Comparison of ENCODE assay signal across 8 cellular contexts in genomic region chr16:56193951-56194726, GRCh38. TPM values are rescaled to one million over a fixed set of nuclear protein-coding genes. Genes with fewer than 3 reads are reported as not detected.
DNase-seq lines count a peak whose midpoint lies in the region; ATAC-seq, FAIRE-seq and TF ChIP-seq lines count a peak whose summit lies in the region.

No MANE protein-coding gene starts in this region.

- H3K36me3 ChIP-seq in breast epithelium (no peaks in the 10 kb centered on the region), iPS DF 6.9 (ENCODE audit: control insufficient read depth, insufficient read depth, low read length) (no peaks in the 10 kb centered on the region), SJCRH30 (no peaks in the 10 kb centered on the region)

- no peaks in the 10 kb centered on the region for H3K36me3 Mint-ChIP-seq in CD4-positive, alpha-beta T cell (ENCODE audit: low read depth)
- H3K36me3 Mint-ChIP-seq in WTC11, result no peaks in the 10 kb centered on the region

- POLR2A ChIA-PET in CD4-positive, alpha-beta T cell (lab: Charles Lee), result interaction anchor here (1.3 kb wide), 1 partner anchor 9 kb away, joined by 4 read pairs; no protein-coding TSS in a partner anchor
- POLR2A ChIA-PET in WTC11 (lab: Charles Lee), result no interaction called here

- peaks cover 25% of the 10 kb centered on the region for H3K4me1 Mint-ChIP-seq in CD4-positive, alpha-beta T cell (ENCODE audit: low read depth)
- H3K4me1 Mint-ChIP-seq in WTC11, result peaks cover 65% of the 10 kb centered on the region

- DNase-seq in CD4-positive, alpha-beta T cell, result peak; percentile 58 to 73 (median 64)
- DNase-seq in NB4 (ENCODE audit: low read depth), result peak; percentile 20
- DNase-seq in WTC11 (ENCODE audit: low spot score), result peak; percentile 96
- peak; percentile 54 to 87 for DNase-seq in breast epithelium (ENCODE audit: low spot score in 2 of 2)
- DNase-seq in iPS DF 6.9 (ENCODE audit: low read depth, low spot score), result peak; percentile 89
- peak; percentile 29 for DNase-seq in retinal pigment epithelial cell (ENCODE audit: low read depth)
- no peak for DNase-seq in SJCRH30
- no peak for DNase-seq in GM12892 (ENCODE audit: insufficient read length)

- ATAC-seq in CD4-positive, alpha-beta T cell (ENCODE audit: poor library complexity), result peak; percentile 80
- peak; percentile 90 for ATAC-seq in WTC11

- CTCF ChIA-PET in CD4-positive, alpha-beta T cell (lab: Charles Lee), result no interaction called here
- CTCF ChIA-PET in WTC11 (lab: Charles Lee), result interaction anchor here (1.0 to 2.1 kb wide), 5 partner anchors 9 to 250 kb away, joined by 3 to 8 read pairs (median 4); no protein-coding TSS in a partner anchor

- H3K27me3 ChIP-seq in CD4-positive, alpha-beta T cell (ENCODE audit: control insufficient read depth, insufficient read depth, low read length), result peaks cover 42% of the 10 kb centered on the region
- peaks cover 4 to 27% of the 10 kb centered on the region in 2 donors for H3K27me3 ChIP-seq in breast epithelium
- peaks cover 3% of the 10 kb centered on the region; the same call in 1 of the 2 replicates for H3K27me3 ChIP-seq in iPS DF 6.9 (ENCODE audit: control insufficient read depth, insufficient read depth, low read length)
- H3K27me3 ChIP-seq in SJCRH30, result peaks cover 5% of the 10 kb centered on the region; the same call in 1 of the 2 replicates

- H3K27ac ChIP-seq in CD4-positive, alpha-beta T cell (ENCODE audit: low read depth, low read length), result no peak overlapping the region
- no peak overlapping the region for H3K27ac ChIP-seq in breast epithelium
- no peak overlapping the region for H3K27ac ChIP-seq in iPS DF 6.9 (ENCODE audit: low read length)
- H3K27ac ChIP-seq in SJCRH30, result no peak overlapping the region

- H3K27me3 Mint-ChIP-seq in CD4-positive, alpha-beta T cell, result peaks cover 46% of the 10 kb centered on the region
- peaks cover 27% of the 10 kb centered on the region for H3K27me3 Mint-ChIP-seq in WTC11 (ENCODE audit: low read depth)

- H3K27ac Mint-ChIP-seq in CD4-positive, alpha-beta T cell, result no peak overlapping the region
- H3K27ac Mint-ChIP-seq in WTC11, result no peak overlapping the region

- H3K4me3 ChIP-seq in NB4 (ENCODE audit: low read depth, low read length) (no peak overlapping the region), breast epithelium (peak overlapping the region; percentile 1 to 39 (median 31)), iPS DF 6.9 (ENCODE audit: low read length) (no peak overlapping the region), retinal pigment epithelial cell (ENCODE audit: low read length) (no peak overlapping the region), SJCRH30 (no peak overlapping the region)

- no peaks in the 10 kb centered on the region for H3K9me3 ChIP-seq in CD4-positive, alpha-beta T cell (ENCODE audit: control insufficient read depth, low read length)
- H3K9me3 ChIP-seq in breast epithelium, result no peaks in the 10 kb centered on the region
- H3K9me3 ChIP-seq in iPS DF 6.9 (ENCODE audit: control insufficient read depth, insufficient read depth, low read length), result no peaks in the 10 kb centered on the region
- no peaks in the 10 kb centered on the region for H3K9me3 ChIP-seq in SJCRH30 (replicated peaks)

- TF ChIP-seq CTCF in CD4-positive, alpha-beta T cell (IDR thresholded peaks at IDR 0.05), result no peak
- TF ChIP-seq CTCF in NB4 (IDR thresholded peaks at IDR 0.05; ENCODE audit: low read depth, low read length), result no peak
- TF ChIP-seq CTCF in WTC11 (IDR thresholded peaks at IDR 0.05), result no peak
- TF ChIP-seq CTCF in breast epithelium (IDR thresholded peaks at IDR 0.05), result no peak
- TF ChIP-seq CTCF in retinal pigment epithelial cell (conservative IDR thresholded peaks at IDR 0.05; ENCODE audit: low read depth, low read length), result no peak

- WGBS in iPS DF 6.9 (ENCODE audit: insufficient coverage, insufficient read length), result no CpG with 5 or more reads among the region's 48 CpGs

- H3K4me3 Mint-ChIP-seq in CD4-positive, alpha-beta T cell, result peak overlapping the region; percentile 80
- H3K4me3 Mint-ChIP-seq in WTC11, result peak overlapping the region; percentile 76

- H3K4me1 ChIP-seq in breast epithelium (peaks cover 0 to 5% of the 10 kb centered on the region in 2 donors), iPS DF 6.9 (ENCODE audit: control insufficient read depth, insufficient read depth, low read length) (peaks cover 11% of the 10 kb centered on the region; the same call in 1 of the 2 replicates), SJCRH30 (no peaks in the 10 kb centered on the region)

- intact Hi-C loops in CD4-positive, alpha-beta T cell (cut with DNase I, micrococcal nuclease), result loop anchor here in 1 of 2 experiments (10.0 kb wide), 1 partner anchor 231 kb away; the partner anchor contains the start of gene AMFR
- intact Hi-C loops in breast epithelium (cut with DNase I; ENCODE audit: low total_unique reads), result no loop called here

- no peak for FAIRE-seq in GM12892 (lab: Jason Lieb, UNC)

- H3K9me3 Mint-ChIP-seq in CD4-positive, alpha-beta T cell, result no peaks in the 10 kb centered on the region
- no peaks in the 10 kb centered on the region for H3K9me3 Mint-ChIP-seq in WTC11

- TF ChIP-seq POLR2A in NB4 (IDR thresholded peaks at IDR 0.05; ENCODE audit: extremely low read depth, insufficient read length) (no peak), breast epithelium (IDR thresholded peaks at IDR 0.05) (no peak), GM12892 (IDR thresholded peaks at IDR 0.05; ENCODE audit: low read depth, low read length) (no peak)

TF ChIP-seq in WTC11, 78 proteins besides CTCF, POLR2A, EP300 and RAD21 (continues in another document):
- no peak for TF ChIP-seq CREB1 (CRISPR knock-in tag; IDR thresholded peaks at IDR 0.05)
- TF ChIP-seq, protein P1, sequence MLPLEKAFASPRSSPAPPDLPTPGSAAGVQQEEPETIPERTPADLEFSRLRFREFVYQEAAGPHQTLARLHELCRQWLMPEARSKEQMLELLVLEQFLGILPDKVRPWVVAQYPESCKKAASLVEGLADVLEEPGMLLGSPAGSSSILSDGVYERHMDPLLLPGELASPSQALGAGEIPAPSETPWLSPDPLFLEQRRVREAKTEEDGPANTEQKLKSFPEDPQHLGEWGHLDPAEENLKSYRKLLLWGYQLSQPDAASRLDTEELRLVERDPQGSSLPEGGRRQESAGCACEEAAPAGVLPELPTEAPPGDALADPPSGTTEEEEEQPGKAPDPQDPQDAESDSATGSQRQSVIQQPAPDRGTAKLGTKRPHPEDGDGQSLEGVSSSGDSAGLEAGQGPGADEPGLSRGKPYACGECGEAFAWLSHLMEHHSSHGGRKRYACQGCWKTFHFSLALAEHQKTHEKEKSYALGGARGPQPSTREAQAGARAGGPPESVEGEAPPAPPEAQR (CRISPR knock-in tag; IDR thresholded peaks at IDR 0.05), result no peak
- TF ChIP-seq, protein P2, sequence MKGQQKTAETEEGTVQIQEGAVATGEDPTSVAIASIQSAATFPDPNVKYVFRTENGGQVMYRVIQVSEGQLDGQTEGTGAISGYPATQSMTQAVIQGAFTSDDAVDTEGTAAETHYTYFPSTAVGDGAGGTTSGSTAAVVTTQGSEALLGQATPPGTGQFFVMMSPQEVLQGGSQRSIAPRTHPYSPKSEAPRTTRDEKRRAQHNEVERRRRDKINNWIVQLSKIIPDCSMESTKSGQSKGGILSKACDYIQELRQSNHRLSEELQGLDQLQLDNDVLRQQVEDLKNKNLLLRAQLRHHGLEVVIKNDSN (CRISPR knock-in tag; IDR thresholded peaks at IDR 0.05), result no peak
- TF ChIP-seq FOXP1 (CRISPR knock-in tag; IDR thresholded peaks at IDR 0.05; ENCODE audit: borderline replicate concordance), result peak; percentile 48; the same call in 1 of the 2 replicates
- no peak for TF ChIP-seq SOX15 (CRISPR knock-in tag; IDR thresholded peaks at IDR 0.05)
- TF ChIP-seq ZNF219 (CRISPR knock-in tag; IDR thresholded peaks at IDR 0.05; ENCODE audit: borderline replicate concordance), result no peak
- no peak for TF ChIP-seq TEAD4 (CRISPR knock-in tag; IDR thresholded peaks at IDR 0.05)
- TF ChIP-seq ZNF396 (CRISPR knock-in tag; IDR thresholded peaks at IDR 0.05; ENCODE audit: borderline replicate concordance), result no peak
- TF ChIP-seq ZBTB21 (CRISPR knock-in tag; IDR thresholded peaks at IDR 0.05; ENCODE audit: borderline replicate concordance), result peak; percentile 27; the same call in 1 of the 2 replicates
- no peak for TF ChIP-seq E2F5 (CRISPR knock-in tag; IDR thresholded peaks at IDR 0.05)
- TF ChIP-seq, protein P3, sequence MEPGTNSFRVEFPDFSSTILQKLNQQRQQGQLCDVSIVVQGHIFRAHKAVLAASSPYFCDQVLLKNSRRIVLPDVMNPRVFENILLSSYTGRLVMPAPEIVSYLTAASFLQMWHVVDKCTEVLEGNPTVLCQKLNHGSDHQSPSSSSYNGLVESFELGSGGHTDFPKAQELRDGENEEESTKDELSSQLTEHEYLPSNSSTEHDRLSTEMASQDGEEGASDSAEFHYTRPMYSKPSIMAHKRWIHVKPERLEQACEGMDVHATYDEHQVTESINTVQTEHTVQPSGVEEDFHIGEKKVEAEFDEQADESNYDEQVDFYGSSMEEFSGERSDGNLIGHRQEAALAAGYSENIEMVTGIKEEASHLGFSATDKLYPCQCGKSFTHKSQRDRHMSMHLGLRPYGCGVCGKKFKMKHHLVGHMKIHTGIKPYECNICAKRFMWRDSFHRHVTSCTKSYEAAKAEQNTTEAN (CRISPR knock-in tag; IDR thresholded peaks at IDR 0.05), result no peak

RNA-seq across cellular contexts. Expression of gene GNAO1, which starts 2.9 kb away (rescaled TPM):
- total RNA-seq in CD4-positive, alpha-beta T cell, result 1 to 10 TPM; 7.3 to 7.9 TPM
- total RNA-seq in WTC11 (2021) (22.9 to 30.6 TPM (median 23.6 TPM) in 3 replicates), breast epithelium (1 to 10 TPM in 1 of 3 donors, under 1 TPM in 2; 0.96 to 1.9 (median 0.98) TPM)
- total RNA-seq in SJCRH30 (2014; rRNA removed; shearing (Covaris generic)), result 1.4 and 2.3 TPM in 2 replicates
- polyA plus RNA-seq in GM12892 (2012; ENCODE audit: missing spikeins), result not detected

Comparison
In these comparisons a context has a peak if more than half of its experiments do, and no peak if none do; other contexts are left out.
1. DNase-seq: peak in CD4-positive, alpha-beta T cell (10 of 10), NB4 (single experiment), WTC11 (single experiment), breast epithelium (2 of 2), iPS DF 6.9 (single experiment) and retinal pigment epithelial cell (single experiment); none in SJCRH30 (0 of 2) and GM12892 (single experiment).
2. H3K4me3 ChIP-seq: peak in breast epithelium (3 of 3); none in NB4 (single experiment), iPS DF 6.9 (single experiment), retinal pigment epithelial cell (single experiment) and SJCRH30 (single experiment).